Comparison of ENCODE assay signal across 9 cellular contexts in the genomic region with DNA sequence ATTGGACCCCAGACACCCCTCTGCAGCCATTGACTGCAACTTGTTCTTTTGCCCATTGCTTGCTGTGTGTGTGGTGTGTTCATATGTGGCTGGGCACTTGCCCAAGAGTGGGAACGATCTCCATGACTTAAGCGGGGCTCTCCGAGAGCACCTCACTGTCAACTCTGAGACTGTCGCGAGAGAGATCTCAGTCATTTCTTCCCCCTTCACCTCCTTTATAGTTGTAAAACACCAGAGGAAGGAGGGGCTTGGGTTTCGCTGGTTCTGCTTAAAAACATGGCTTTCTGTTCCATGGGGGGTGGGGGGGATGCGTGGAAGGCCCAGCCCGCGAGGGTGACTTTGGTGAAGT. TPM values are rescaled to one million over a fixed set of nuclear protein-coding genes. Genes with fewer than 3 reads are reported as not detected.
DNase-seq lines count a peak whose midpoint lies in the region; ATAC-seq and TF ChIP-seq lines count a peak whose summit lies in the region.
"Had no signal": no experiment of that assay in that cellular context is flagged by ENCODE, and none has a peak within 500 bp of the region (broad histone marks: within the 10 kb centered on the region; RNA-seq: fewer than 3 reads in every experiment).

No MANE protein-coding gene starts in this region.

- peak overlapping the region; percentile 35; the same call in 1 of the 2 replicates for H3K4me2 ChIP-seq in SK-N-SH

- WGBS in SK-N-SH (ENCODE audit: low lambda C conversion rate) = 18% methylated on average over 9 of the region's 9 CpGs

- POLR2A ChIA-PET in SK-N-SH (lab: Yijun Ruan, JAX) = no interaction called here

- no peak overlapping the region for H2AFZ ChIP-seq in SK-N-SH (ENCODE audit: low read depth)

- H3K9ac ChIP-seq in SK-N-SH (no peak overlapping the region), HUES48 (ENCODE audit: low read depth, low read length) (no peak overlapping the region)

- peaks cover 43% of the 10 kb centered on the region for H3K27me3 ChIP-seq in SK-N-SH (ENCODE audit: insufficient read depth)
- H3K27me3 ChIP-seq in HUES48 (ENCODE audit: control insufficient read depth, insufficient read depth, low read length) = peaks cover 57% of the 10 kb centered on the region

- H3K27me3 Mint-ChIP-seq in activated naive CD8-positive, alpha-beta T cell treated with anti-CD3 and anti-CD28 coated beads, Interleukin-2, amount 50 U/mL, for 24 hours = peaks cover 19% of the 10 kb centered on the region
- peaks cover 73% of the 10 kb centered on the region for H3K27me3 Mint-ChIP-seq in nephron progenitor cell (ENCODE audit: low read depth, poor library complexity)

- no peaks in the 10 kb centered on the region for H3K9me2 ChIP-seq in SK-N-SH

- H3K27ac ChIP-seq in SK-N-SH (ENCODE audit: low read depth in 2 of 2, low read length in 1 of 2) (no peak overlapping the region), HUES48 (ENCODE audit: low read depth, low read length) (no peak overlapping the region)
- H3K27ac ChIP-seq: 22Rv1 had no signal

- TF ChIP-seq CTCF in SK-N-SH (IDR thresholded peaks at IDR 0.05) = no peak
- TF ChIP-seq CTCF in nephron progenitor cell (IDR thresholded peaks at IDR 0.05) = no peak

- ATAC-seq in SK-N-SH treated with all-trans-retinoic acid at 6 μM for 48 hours = no peak; the same call in none of the 3 replicates
- no peak for ATAC-seq in activated naive CD8-positive, alpha-beta T cell treated with anti-CD3 and anti-CD28 coated beads, Interleukin-2, amount 50 U/mL, for 24 hours

- H3K4me3 Mint-ChIP-seq in activated naive CD8-positive, alpha-beta T cell treated with anti-CD3 and anti-CD28 coated beads, Interleukin-2, amount 50 U/mL, for 24 hours = peak overlapping the region; percentile 61
- peak overlapping the region; percentile 82 for H3K4me3 Mint-ChIP-seq in nephron progenitor cell

- H3K4me3 ChIP-seq in SK-N-SH (ENCODE audit: low read depth in 2 of 2, low read length in 1 of 2) (peak overlapping the region in 1 of 2 experiments; percentile 44; a peak in 2 of 4 replicates), HUES48 (ENCODE audit: low read depth, low read length) (peak overlapping the region; percentile 53)

- H3K79me2 ChIP-seq in SK-N-SH (ENCODE audit: insufficient read depth) = no peaks in the 10 kb centered on the region

- CTCF ChIA-PET in SK-N-SH (lab: Yijun Ruan, JAX) = interaction anchor here (1.0 to 1.9 kb wide), 10 partner anchors 9 to 177 kb away, joined by 3 to 10 read pairs (median 4); no protein-coding TSS in a partner anchor

- H3K9me3 ChIP-seq in SK-N-SH = no peaks in the 10 kb centered on the region
- H3K9me3 ChIP-seq in HUES48 (ENCODE audit: control insufficient read depth, insufficient read depth, low read length) = no peaks in the 10 kb centered on the region

- no peaks in the 10 kb centered on the region for H3K9me3 Mint-ChIP-seq in activated naive CD8-positive, alpha-beta T cell treated with anti-CD3 and anti-CD28 coated beads, Interleukin-2, amount 50 U/mL, for 24 hours
- no peaks in the 10 kb centered on the region for H3K9me3 Mint-ChIP-seq in nephron progenitor cell

- peaks cover 44% of the 10 kb centered on the region for H3K4me1 Mint-ChIP-seq in activated naive CD8-positive, alpha-beta T cell treated with anti-CD3 and anti-CD28 coated beads, Interleukin-2, amount 50 U/mL, for 24 hours
- peaks cover 21% of the 10 kb centered on the region for H3K4me1 Mint-ChIP-seq in nephron progenitor cell

- H3F3A ChIP-seq in SK-N-SH (replicated peaks; ENCODE audit: insufficient read depth) = peaks cover 3% of the 10 kb centered on the region

- H3K36me3 ChIP-seq in SK-N-SH (replicated peaks in 1 of 2; ENCODE audit: control insufficient read depth in 1 of 2, insufficient read depth in 2 of 2, low read length in 1 of 2) (no peaks in the 10 kb centered on the region), HUES48 (ENCODE audit: control insufficient read depth, insufficient read depth, low read length) (no peaks in the 10 kb centered on the region)

- H3K36me3 Mint-ChIP-seq in activated naive CD8-positive, alpha-beta T cell treated with anti-CD3 and anti-CD28 coated beads, Interleukin-2, amount 50 U/mL, for 24 hours (ENCODE audit: low read depth) = peaks cover 15% of the 10 kb centered on the region
- H3K36me3 Mint-ChIP-seq in nephron progenitor cell (ENCODE audit: low read depth) = no peaks in the 10 kb centered on the region

- intact Hi-C loops in head of caudate nucleus (cut with DNase I) = loop anchor here (10.0 kb wide), 1 partner anchor 48 kb away; no protein-coding TSS in a partner anchor

- no peaks in the 10 kb centered on the region for H3K4me1 ChIP-seq in SK-N-SH (ENCODE audit: control insufficient read depth in 1 of 2, insufficient read depth in 2 of 2, low read depth in 1 of 2, low read length in 1 of 2)
- H3K4me1 ChIP-seq in HUES48 (ENCODE audit: control insufficient read depth, insufficient read depth, low read length) = peaks cover 7% of the 10 kb centered on the region; the same call in 1 of the 2 replicates

- TF ChIP-seq EP300 in SK-N-SH (IDR thresholded peaks at IDR 0.05; ENCODE audit: borderline replicate concordance in 1 of 2, low read depth in 1 of 2, low read length in 1 of 2) = no peak

- no peak for TF ChIP-seq RAD21 in SK-N-SH (IDR thresholded peaks at IDR 0.05; ENCODE audit: low read length)

- H3K27ac Mint-ChIP-seq in activated naive CD8-positive, alpha-beta T cell treated with anti-CD3 and anti-CD28 coated beads, Interleukin-2, amount 50 U/mL, for 24 hours = peak overlapping the region; percentile 26
- no peak overlapping the region for H3K27ac Mint-ChIP-seq in nephron progenitor cell

- H4K20me1 ChIP-seq in SK-N-SH (ENCODE audit: insufficient read depth) = no peaks in the 10 kb centered on the region

- DNase-seq in SK-N-SH (no peak), nephron progenitor cell (no peak), NCI-H1694 (lab: John Stamatoyannopoulos, UW) (no peak), cortex of kidney (lab: John Stamatoyannopoulos, UW) (no peak), head of caudate nucleus (no peak)
- no peak for DNase-seq in activated naive CD8-positive, alpha-beta T cell treated with anti-CD3 and anti-CD28 coated beads, Interleukin-2, amount 50 U/mL, for 24 hours

TF ChIP-seq in SK-N-SH, 30 proteins besides CTCF, POLR2A, EP300 and RAD21 (continues in another document):
- TF ChIP-seq USF1 (IDR thresholded peaks at IDR 0.05; ENCODE audit: borderline replicate concordance, low read depth) (no peak), EZH2phosphoT487 (IDR thresholded peaks at IDR 0.05; ENCODE audit: borderline replicate concordance, low read depth) (no peak), TCF12 (IDR thresholded peaks at IDR 0.05) (no peak), NRF1 (IDR thresholded peaks at IDR 0.05; ENCODE audit: low read depth, low read length) (no peak), GABPA (IDR thresholded peaks at IDR 0.05; ENCODE audit: low read depth) (no peak)

TF ChIP-seq in SK-N-SH treated with all-trans-retinoic acid at 6 μM for 48 hours, 23 proteins besides CTCF, POLR2A, EP300 and RAD21:
- TF ChIP-seq ARNTL (CRISPR knock-in tag; IDR thresholded peaks at IDR 0.05; ENCODE audit: borderline replicate concordance, low read depth) = no peak
- TF ChIP-seq ISL1 (CRISPR knock-in tag; IDR thresholded peaks at IDR 0.05) = no peak

RNA-seq across cellular contexts. Expression of gene PHOSPHO1, which starts 7.4 kb away (rescaled TPM):
- 0.13 TPM in 1 of 2 replicates, not detected in the other for polyA plus RNA-seq in SK-N-SH (2012; rRNA removed)
- 0.03 and 0.05 TPM in 2 replicates for polyA plus RNA-seq in SK-N-SH (2012; cell fraction: cytosol; rRNA removed)
- 0.11 and 0.25 TPM in 2 replicates for polyA plus RNA-seq in SK-N-SH (2012; cell fraction: nucleus; rRNA removed)

RNA-seq across cellular contexts. Expression of gene ABI3, which starts 12.6 kb away (rescaled TPM):
- polyA plus RNA-seq in SK-N-SH (2012; rRNA removed) = 2.8 and 4.7 TPM in 2 replicates
- polyA plus RNA-seq in SK-N-SH (2012; cell fraction: cytosol; rRNA removed) = 1.8 and 2.8 TPM in 2 replicates
- 2.2 and 3.0 TPM in 2 replicates for polyA plus RNA-seq in SK-N-SH (2012; cell fraction: nucleus; rRNA removed)

RNA-seq across cellular contexts. Expression of gene GNGT2, which starts 12.8 kb away (rescaled TPM):
- 10.4 and 11.0 TPM in 2 replicates for polyA plus RNA-seq in SK-N-SH (2012; rRNA removed)
- 11.8 and 12.9 TPM in 2 replicates for polyA plus RNA-seq in SK-N-SH (2012; cell fraction: cytosol; rRNA removed)
- polyA plus RNA-seq in SK-N-SH (2012; cell fraction: nucleus; rRNA removed) = 3.8 and 5.5 TPM in 2 replicates
